In genomic region chr9:10009401-10009800, GRCh38 we compare ENCODE assay signal across 1 cellular context.
TF ChIP-seq lines count a peak whose summit lies in the region.

No MANE protein-coding gene starts in this region.

TF ChIP-seq in H1, 55 proteins besides CTCF, POLR2A, EP300 and RAD21:
- TF ChIP-seq CTBP2 (IDR thresholded peaks at IDR 0.05; ENCODE audit: borderline replicate concordance, insufficient read depth, insufficient read length, low read length) (no peak), NANOG (IDR thresholded peaks at IDR 0.05; ENCODE audit: insufficient read depth, low read depth, low read length, poor library complexity, severe bottlenecking) (no peak), MAFK (IDR thresholded peaks at IDR 0.05; ENCODE audit: low read depth, low read length) (no peak), MAX (IDR thresholded peaks at IDR 0.05) (no peak), RXRA (IDR thresholded peaks at IDR 0.05; ENCODE audit: insufficient read depth, low read depth, low read length) (no peak), EGR1 (IDR thresholded peaks at IDR 0.05; ENCODE audit: borderline replicate concordance, low read depth, low read length) (no peak), HDAC2 (IDR thresholded peaks at IDR 0.05; ENCODE audit: borderline replicate concordance in 1 of 2, low read depth in 2 of 2, low read length in 2 of 2) (no peak), TBP (IDR thresholded peaks at IDR 0.05; ENCODE audit: low read depth, low read length) (no peak)
